In the genomic region with DNA sequence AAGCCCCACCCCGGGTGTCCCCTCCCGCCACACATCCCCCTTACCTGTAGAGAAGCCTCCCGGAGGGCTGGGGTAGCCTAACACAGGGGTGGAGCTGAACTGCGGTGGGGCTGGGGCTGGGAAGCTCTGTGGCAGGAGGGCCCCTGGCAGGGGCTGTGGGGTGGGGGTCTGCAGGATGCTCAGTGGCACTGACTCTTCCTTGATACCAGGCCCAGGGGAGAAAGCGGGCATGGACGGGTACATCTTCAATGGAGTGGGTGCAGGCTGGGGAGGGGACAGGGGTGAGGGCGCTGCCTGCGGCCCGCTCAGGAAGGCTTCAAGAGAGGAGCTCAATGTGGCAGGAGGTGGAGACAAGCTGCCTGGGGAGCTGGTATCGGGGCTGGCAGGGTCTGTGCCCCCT, we compare ENCODE assay signal across 9 cellular contexts. TPM values are rescaled to one million over a fixed set of nuclear protein-coding genes. Genes with fewer than 3 reads are reported as not detected.
DNase-seq lines count a peak whose midpoint lies in the region; ATAC-seq lines count a peak whose summit lies in the region.
"Had no signal": no experiment of that assay in that cellular context is flagged by ENCODE, and none has a peak within 500 bp of the region (broad histone marks: within the 10 kb centered on the region; RNA-seq: fewer than 3 reads in every experiment).

No MANE protein-coding gene starts in this region.

- H3K79me2 ChIP-seq in trophoblast cell (ENCODE audit: control insufficient read depth, insufficient read depth, low read length, poor library complexity), result peaks cover 24% of the 10 kb centered on the region

- no peak overlapping the region for H4K91ac ChIP-seq in trophoblast cell (ENCODE audit: low read depth, low read length)

- H3K36me3 ChIP-seq in CD4-positive, alpha-beta memory T cell (ENCODE audit: insufficient read depth, low read length), result peaks cover 7% of the 10 kb centered on the region
- H3K36me3 ChIP-seq in NT2/D1 (ENCODE audit: insufficient read depth, insufficient read length, low read length) (peaks cover 56% of the 10 kb centered on the region), trophoblast cell (ENCODE audit: control insufficient read depth in 1 of 2, insufficient read depth in 2 of 2, low read length in 2 of 2) (peaks cover 56 to 57% of the 10 kb centered on the region in 2 experiments)

- H2BK5ac ChIP-seq in trophoblast cell (ENCODE audit: low read depth, low read length, poor library complexity), result no peak overlapping the region

- H3K4me1 ChIP-seq in CD4-positive, alpha-beta memory T cell (ENCODE audit: insufficient read depth, low read length), result peaks cover 60% of the 10 kb centered on the region
- H3K4me1 ChIP-seq in NT2/D1 (ENCODE audit: insufficient read depth, insufficient read length), result peaks cover 52% of the 10 kb centered on the region
- peaks cover 30 to 48% of the 10 kb centered on the region in 2 experiments for H3K4me1 ChIP-seq in trophoblast cell (ENCODE audit: control insufficient read depth in 1 of 2, insufficient read depth in 2 of 2, low read length in 2 of 2)

- H2AK5ac ChIP-seq in trophoblast cell (ENCODE audit: low read length), result no peak overlapping the region

- peaks cover 25 to 65% (median 48%) of the 10 kb centered on the region in 4 donors for H3K4me1 Mint-ChIP-seq in CD4-positive, alpha-beta memory T cell

- intact Hi-C loops in CD4-positive, alpha-beta memory T cell (cut with micrococcal nuclease), result no loop called here

- H2AFZ ChIP-seq in trophoblast cell (ENCODE audit: insufficient read depth, low read length, poor library complexity), result no peak overlapping the region

- H3K27ac Mint-ChIP-seq in CD4-positive, alpha-beta memory T cell, result peak overlapping the region in 6 of 7 donors; percentile 22 to 83 (median 80)

- no peak overlapping the region for H3K4me2 ChIP-seq in trophoblast cell (ENCODE audit: low read length)

- H3K4me3 ChIP-seq in CD4-positive, alpha-beta memory T cell (ENCODE audit: low read length in 2 of 2), result no peak overlapping the region
- H3K4me3 ChIP-seq in NT2/D1 (ENCODE audit: insufficient read length, low read depth), result no peak overlapping the region
- peak overlapping the region; percentile 6 for H3K4me3 ChIP-seq in trophoblast cell (ENCODE audit: low read depth, low read length)

- no peaks in the 10 kb centered on the region for H3K9me3 ChIP-seq in CD4-positive, alpha-beta memory T cell (ENCODE audit: control insufficient read depth in 1 of 2, low read length in 2 of 2)
- H3K9me3 ChIP-seq in NT2/D1 (ENCODE audit: insufficient read depth, low read length) (no peaks in the 10 kb centered on the region), trophoblast cell (ENCODE audit: insufficient read depth, low read depth, low read length) (peaks cover 4% of the 10 kb centered on the region)
- H3K9me3 ChIP-seq: gastroesophageal sphincter had no signal

- H3K27me3 Mint-ChIP-seq in CD4-positive, alpha-beta memory T cell, result no peaks in the 10 kb centered on the region

- no peak for DNase-seq in CD4-positive, alpha-beta memory T cell
- DNase-seq in NT2/D1 (ENCODE audit: low read depth, low spot score) (no peak), trophoblast cell (no peak), medulla oblongata (ENCODE audit: extremely low spot score) (no peak), NCI-H748 (lab: John Stamatoyannopoulos, UW; ENCODE audit: unreplicated experiment) (no peak)
- DNase-seq: NCI-H2081 had no signal

- H3K4ac ChIP-seq in trophoblast cell (ENCODE audit: low read depth, low read length), result no peak overlapping the region

- peaks cover 10 to 20% of the 10 kb centered on the region in 2 donors for H3K36me3 Mint-ChIP-seq in CD4-positive, alpha-beta memory T cell

- ATAC-seq in GM21381 (IDR thresholded peaks at IDR 0.05; ENCODE audit: unreplicated experiment), result no peak
- ATAC-seq: gastroesophageal sphincter had no signal

- peak overlapping the region; percentile 19 for H3K18ac ChIP-seq in trophoblast cell (ENCODE audit: low read length)

- no peak overlapping the region for H3K23ac ChIP-seq in trophoblast cell (ENCODE audit: low read length)

- H3K9me3 Mint-ChIP-seq in CD4-positive, alpha-beta memory T cell, result no peaks in the 10 kb centered on the region

- peak overlapping the region in 4 of 8 donors; percentile 48 to 67 (median 64) for H3K4me3 Mint-ChIP-seq in CD4-positive, alpha-beta memory T cell

- H3K27me3 ChIP-seq in CD4-positive, alpha-beta memory T cell (ENCODE audit: insufficient read depth, low read length), result no peaks in the 10 kb centered on the region
- no peaks in the 10 kb centered on the region for H3K27me3 ChIP-seq in NT2/D1 (ENCODE audit: insufficient read depth, insufficient read length)
- H3K27me3 ChIP-seq in trophoblast cell (ENCODE audit: insufficient read depth, low read length), result no peaks in the 10 kb centered on the region
- H3K27me3 ChIP-seq: gastroesophageal sphincter had no signal

- POLR2A ChIA-PET in CD4-positive, alpha-beta memory T cell (lab: Charles Lee; ENCODE audit: partially characterized antibody), result interaction anchor here (0.7 to 9.2 kb wide), 2 partner anchors 17 to 29 kb away, joined by 3 to 79 read pairs; a partner anchor contains a TSS

- whole genome bisulfite sequencing in trophoblast cell (ENCODE audit: extremely low coverage, insufficient coverage, insufficient read length), result no CpG with 5 or more reads among the region's 10 CpGs

- peaks cover 26% of the 10 kb centered on the region for H3K79me1 ChIP-seq in trophoblast cell (ENCODE audit: low read length)

- no peak overlapping the region for H3K27ac ChIP-seq in CD4-positive, alpha-beta memory T cell (ENCODE audit: low read depth, low read length)
- H3K27ac ChIP-seq in angular gyrus (ENCODE audit: low read depth, low read length) (peak overlapping the region; percentile 83), trophoblast cell (ENCODE audit: low read depth, low read length) (no peak overlapping the region)

- no peak overlapping the region for H3K14ac ChIP-seq in trophoblast cell (ENCODE audit: low read length)

- no peak overlapping the region for H2BK12ac ChIP-seq in trophoblast cell (ENCODE audit: low read length)

- peak overlapping the region; percentile 50 for H3K9ac ChIP-seq in NT2/D1 (ENCODE audit: insufficient read length, low read depth)
- no peak overlapping the region for H3K9ac ChIP-seq in trophoblast cell (ENCODE audit: low read length)

- H2BK120ac ChIP-seq in trophoblast cell (ENCODE audit: insufficient read depth, low read length, poor library complexity), result no peak overlapping the region

- H4K8ac ChIP-seq in trophoblast cell (ENCODE audit: low read depth, low read length), result no peak overlapping the region

- H4K12ac ChIP-seq in trophoblast cell (ENCODE audit: low read depth, low read length), result no peak overlapping the region

- CTCF ChIA-PET in CD4-positive, alpha-beta memory T cell (lab: Charles Lee; ENCODE audit: partially characterized antibody), result interaction anchor here (1.7 to 2.6 kb wide), 2 partner anchors 8 to 29 kb away, joined by 4 to 17 read pairs; no protein-coding TSS in a partner anchor

RNA-seq across cellular contexts. Expression of a gene that starts 16.7 kb away (rescaled TPM):
- 10 to 100 TPM in 1 of 2 experiments, 1 to 10 TPM in 1; 10.0 to 11.7 TPM for total RNA-seq in CD4-positive, alpha-beta memory T cell
- polyA plus RNA-seq in CD4-positive, alpha-beta memory T cell, result 10 to 100 TPM in 1 of 2 donors, 1 to 10 TPM in 1; 5.0 to 15.5 TPM
- 95.5 and 107 TPM in 2 replicates for polyA plus RNA-seq in trophoblast cell (2013)
